In the genomic region with DNA sequence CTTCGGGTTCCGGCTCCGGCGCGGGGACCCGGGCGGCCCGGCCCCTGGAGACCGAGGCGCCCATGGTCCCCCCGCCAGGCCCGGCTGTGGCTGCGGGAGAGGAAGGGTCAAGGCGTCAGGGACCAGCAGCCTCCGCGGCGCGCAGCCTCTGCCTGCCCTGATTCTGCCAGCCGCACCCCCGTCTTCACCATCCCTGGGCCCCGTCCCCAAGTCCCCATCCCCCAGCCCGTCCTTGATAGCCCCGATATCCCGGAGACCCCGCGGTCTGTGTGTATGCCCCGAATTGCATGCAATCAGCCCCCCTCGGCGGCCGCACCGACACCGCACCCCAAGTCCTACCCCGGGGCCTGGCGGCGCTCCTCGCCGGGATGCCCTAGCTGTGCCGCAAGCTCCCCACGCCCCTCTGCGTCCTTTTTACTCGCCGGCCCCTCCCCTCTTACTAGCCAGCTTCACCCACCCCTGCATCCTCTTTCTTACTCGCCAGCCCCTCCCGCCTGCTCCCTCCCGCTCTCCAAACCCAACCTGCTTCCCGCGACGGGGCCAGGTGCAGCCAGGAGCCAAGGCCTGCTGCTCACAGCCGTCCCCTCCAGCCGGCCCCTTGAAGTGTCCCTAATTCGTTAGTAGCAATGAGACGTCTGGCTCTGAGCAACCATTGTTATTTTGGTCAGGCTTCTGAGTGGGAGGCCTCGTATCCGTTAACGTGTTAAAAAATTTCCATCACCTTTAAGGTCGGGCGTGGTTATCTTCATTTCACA, we compare ENCODE assay signal across 1 cellular context.
TF ChIP-seq lines count a peak whose summit lies in the region.

Gene FBXO27, minus strand, starts transcription at position 386 of the 755 bp plus-strand sequence. Its CDS starts 322 bp downstream, at position 64.

TF ChIP-seq in H1, 55 proteins besides CTCF, POLR2A, EP300 and RAD21:
- TF ChIP-seq TCF12 (IDR thresholded peaks at IDR 0.05; ENCODE audit: low read depth, low read length) (peak; percentile 60; the same call in 1 of the 2 replicates), BACH1 (IDR thresholded peaks at IDR 0.05; ENCODE audit: low read length) (no peak), SUZ12 (IDR thresholded peaks at IDR 0.05; ENCODE audit: low read length) (no peak), BCL11A (IDR thresholded peaks at IDR 0.05; ENCODE audit: low read depth in 2 of 2, low read length in 2 of 2) (no peak), SIRT6 (IDR thresholded peaks at IDR 0.05; ENCODE audit: low read length) (no peak), CHD2 (IDR thresholded peaks at IDR 0.05; ENCODE audit: low read length) (0 out of 2 replicates have a peak, but pooled peaks have one; percentile 23), JUN (IDR thresholded peaks at IDR 0.05; ENCODE audit: low read depth, low read length) (no peak), YY1 (IDR thresholded peaks at IDR 0.05; ENCODE audit: low read depth, low read length) (0 out of 2 replicates have a peak, but pooled peaks have one; percentile 2), TAF1 (IDR thresholded peaks at IDR 0.05; ENCODE audit: low read depth, low read length) (no peak; the same call in 1 of the 2 replicates), POLR2AphosphoS5 (IDR thresholded peaks at IDR 0.05; ENCODE audit: low read depth, low read length) (no peak), SIX5 (IDR thresholded peaks at IDR 0.05; ENCODE audit: low read depth, low read length) (no peak), RFX5 (IDR thresholded peaks at IDR 0.05; ENCODE audit: borderline replicate concordance, low read depth, low read length) (no peak), HDAC6 (IDR thresholded peaks at IDR 0.05; ENCODE audit: low read depth, low read length) (no peak), RBBP5 (IDR thresholded peaks at IDR 0.05; ENCODE audit: borderline replicate concordance, low read depth, low read length) (peak; percentile 19; the same call in 1 of the 2 replicates), NANOG (IDR thresholded peaks at IDR 0.05; ENCODE audit: insufficient read depth, low read depth, low read length, poor library complexity, severe bottlenecking) (no peak), GABPA (IDR thresholded peaks at IDR 0.05; ENCODE audit: borderline replicate concordance, insufficient read depth, low read length) (no peak), RNF2 (IDR thresholded peaks at IDR 0.05; ENCODE audit: borderline replicate concordance, low read depth, low read length, missing control alignments, poor library complexity, severe bottlenecking) (no peak), ASH2L (IDR thresholded peaks at IDR 0.05; ENCODE audit: low read length) (peak; percentile 67), CBX5 (IDR thresholded peaks at IDR 0.05; ENCODE audit: low read depth, low read length) (no peak), SAP30 (IDR thresholded peaks at IDR 0.05; ENCODE audit: insufficient read depth, insufficient replicate concordance, low read length) (no peak), SP1 (IDR thresholded peaks at IDR 0.05; ENCODE audit: low read depth, low read length) (peak; percentile 57; the same call in 1 of the 2 replicates), TAF7 (optimal IDR thresholded peaks at IDR 0.05; ENCODE audit: borderline replicate concordance, low read depth, low read length) (no peak), JUND (IDR thresholded peaks at IDR 0.05; ENCODE audit: low read length) (no peak), PHF8 (conservative IDR thresholded peaks at IDR 0.05; ENCODE audit: low read depth, low read length) (peak; percentile 22; the same call in 1 of the 2 replicates), GTF2F1 (IDR thresholded peaks at IDR 0.05; ENCODE audit: borderline replicate concordance, low read depth, low read length) (no peak; the same call in 1 of the 2 replicates), KDM4A (IDR thresholded peaks at IDR 0.05; ENCODE audit: low read depth, low read length, severe bottlenecking) (no peak), E2F6 (IDR thresholded peaks at IDR 0.05) (peak; percentile 91), RXRA (IDR thresholded peaks at IDR 0.05; ENCODE audit: insufficient read depth, low read depth, low read length) (no peak), EGR1 (IDR thresholded peaks at IDR 0.05; ENCODE audit: borderline replicate concordance, low read depth, low read length) (no peak), MAFK (IDR thresholded peaks at IDR 0.05; ENCODE audit: low read depth, low read length) (no peak), MAX (IDR thresholded peaks at IDR 0.05) (peak; percentile 82), SRF (IDR thresholded peaks at IDR 0.05; ENCODE audit: low read depth, low read length) (no peak), CREB1 (IDR thresholded peaks at IDR 0.05) (peak; percentile 56; the same call in 1 of the 2 replicates), KDM1A (IDR thresholded peaks at IDR 0.05; ENCODE audit: borderline replicate concordance, low read length) (0 out of 2 replicates have a peak, but pooled peaks have one; percentile 20), FOSL1 (IDR thresholded peaks at IDR 0.05; ENCODE audit: insufficient read depth, low read depth, low read length) (no peak), CHD1 (IDR thresholded peaks at IDR 0.05; ENCODE audit: low read depth, low read length) (no peak), CTBP2 (IDR thresholded peaks at IDR 0.05; ENCODE audit: borderline replicate concordance, insufficient read depth, insufficient read length, low read length) (no peak), EZH2 (IDR thresholded peaks at IDR 0.05; ENCODE audit: low read depth, low read length, severe bottlenecking) (no peak), POU5F1 (IDR thresholded peaks at IDR 0.05; ENCODE audit: low read depth, low read length) (no peak), SIN3A (conservative IDR thresholded peaks at IDR 0.05 in 1 of 2, IDR thresholded peaks at IDR 0.05 in 1 of 2; ENCODE audit: low read depth in 1 of 2, low read length in 2 of 2) (peak in 1 of 2 experiments; percentile 43; a peak in 1 of 4 replicates), TBP (IDR thresholded peaks at IDR 0.05; ENCODE audit: low read depth, low read length) (no peak; the same call in 1 of the 2 replicates), CEBPB (IDR thresholded peaks at IDR 0.05; ENCODE audit: low read depth, low read length) (no peak), CBX8 (IDR thresholded peaks at IDR 0.05; ENCODE audit: borderline replicate concordance, low read depth, low read length) (no peak), SP2 (IDR thresholded peaks at IDR 0.05; ENCODE audit: low read length) (no peak), TEAD4 (IDR thresholded peaks at IDR 0.05; ENCODE audit: low read depth, low read length) (no peak)
- TF ChIP-seq, protein P1, sequence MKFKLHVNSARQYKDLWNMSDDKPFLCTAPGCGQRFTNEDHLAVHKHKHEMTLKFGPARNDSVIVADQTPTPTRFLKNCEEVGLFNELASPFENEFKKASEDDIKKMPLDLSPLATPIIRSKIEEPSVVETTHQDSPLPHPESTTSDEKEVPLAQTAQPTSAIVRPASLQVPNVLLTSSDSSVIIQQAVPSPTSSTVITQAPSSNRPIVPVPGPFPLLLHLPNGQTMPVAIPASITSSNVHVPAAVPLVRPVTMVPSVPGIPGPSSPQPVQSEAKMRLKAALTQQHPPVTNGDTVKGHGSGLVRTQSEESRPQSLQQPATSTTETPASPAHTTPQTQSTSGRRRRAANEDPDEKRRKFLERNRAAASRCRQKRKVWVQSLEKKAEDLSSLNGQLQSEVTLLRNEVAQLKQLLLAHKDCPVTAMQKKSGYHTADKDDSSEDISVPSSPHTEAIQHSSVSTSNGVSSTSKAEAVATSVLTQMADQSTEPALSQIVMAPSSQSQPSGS (IDR thresholded peaks at IDR 0.05; ENCODE audit: low read length), result no peak
- TF ChIP-seq, protein P2, sequence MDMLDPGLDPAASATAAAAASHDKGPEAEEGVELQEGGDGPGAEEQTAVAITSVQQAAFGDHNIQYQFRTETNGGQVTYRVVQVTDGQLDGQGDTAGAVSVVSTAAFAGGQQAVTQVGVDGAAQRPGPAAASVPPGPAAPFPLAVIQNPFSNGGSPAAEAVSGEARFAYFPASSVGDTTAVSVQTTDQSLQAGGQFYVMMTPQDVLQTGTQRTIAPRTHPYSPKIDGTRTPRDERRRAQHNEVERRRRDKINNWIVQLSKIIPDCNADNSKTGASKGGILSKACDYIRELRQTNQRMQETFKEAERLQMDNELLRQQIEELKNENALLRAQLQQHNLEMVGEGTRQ (IDR thresholded peaks at IDR 0.05; ENCODE audit: low read length), result no peak
